8 cellular contexts compared by ENCODE assay signal in genomic region chr6:34267746-34268145, GRCh38.
"Had no signal": no experiment of that assay in that cellular context is flagged by ENCODE, and none has a peak within 500 bp of the region (broad histone marks: within the 10 kb centered on the region; RNA-seq: fewer than 3 reads in every experiment).

No MANE protein-coding gene starts in this region.

- ATAC-seq: GM12878 had no signal

- H3K4me3 ChIP-seq: GM12878 had no signal

- DNase-seq: GDM1, GF-D8 had no signal

- FAIRE-seq: G401.6, GM12878, GM12891, GM12892, GM18507, GM19239 had no signal
